11 cellular contexts compared by ENCODE assay signal in the genomic region with DNA sequence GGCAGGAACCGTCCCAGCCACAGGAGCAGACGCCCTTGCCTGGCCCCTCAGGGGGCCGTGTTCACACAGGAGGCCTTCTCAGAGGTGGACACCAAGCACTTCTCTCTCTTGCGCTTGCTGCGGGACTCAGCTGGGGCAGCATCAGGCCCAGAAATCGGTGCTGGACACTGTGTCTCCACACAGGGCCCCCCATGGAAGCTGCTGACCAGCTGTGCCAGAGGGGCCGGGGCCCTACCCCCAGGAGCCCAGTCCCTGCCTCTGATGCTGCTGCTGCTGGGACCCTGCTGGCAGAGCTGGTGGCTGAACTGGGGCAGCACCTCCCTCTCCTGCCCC. TPM values are rescaled to one million over a fixed set of nuclear protein-coding genes. Genes with fewer than 3 reads are reported as not detected.
DNase-seq lines count a peak whose midpoint lies in the region; ATAC-seq and TF ChIP-seq lines count a peak whose summit lies in the region.
"Had no signal": no experiment of that assay in that cellular context is flagged by ENCODE, and none has a peak within 500 bp of the region (broad histone marks: within the 10 kb centered on the region; RNA-seq: fewer than 3 reads in every experiment).

No MANE protein-coding gene starts in this region.

- TF ChIP-seq CTCF in ascending aorta (IDR thresholded peaks at IDR 0.05) = no peak
- TF ChIP-seq CTCF in left lung (IDR thresholded peaks at IDR 0.05) = no peak

- H3K27ac ChIP-seq in ascending aorta = peak overlapping the region; percentile 86 to 96
- peak overlapping the region; percentile 92 to 93 for H3K27ac ChIP-seq in left lung

- no peak for ATAC-seq in left lung
- no peak for ATAC-seq in stimulated activated memory B cell treated with anti-CD40 and anti-IgM and Interleukin-4, amounts not matched to agents 10 μg/mL and 1 μg/mL and 100 μg/mL, for 72 hours
- no peak for ATAC-seq in HG03342 (IDR thresholded peaks at IDR 0.05; ENCODE audit: unreplicated experiment)

- H3K36me3 ChIP-seq in ascending aorta (no peaks in the 10 kb centered on the region), left lung (peaks cover 0 to 4% of the 10 kb centered on the region in 2 donors)

- intact Hi-C loops in ascending aorta (cut with DNase I) = loop anchor here (10.0 kb wide), 1 partner anchor 369 kb away; no protein-coding TSS in a partner anchor
- intact Hi-C loops in left lung (cut with DNase I) = no loop called here

- H3K9me3 ChIP-seq in ascending aorta = no peaks in the 10 kb centered on the region
- no peaks in the 10 kb centered on the region for H3K9me3 ChIP-seq in left lung

- H3K4me3 ChIP-seq in ascending aorta (peak overlapping the region; percentile 71 to 95), left lung (peak overlapping the region in 1 of 2 donors; percentile 85)

- no peak overlapping the region for H3K4me3 Mint-ChIP-seq in stimulated activated memory B cell treated with anti-CD40 and anti-IgM and Interleukin-4, amounts not matched to agents 10 μg/mL and 1 μg/mL and 100 μg/mL, for 72 hours
- no peak overlapping the region for H3K4me3 Mint-ChIP-seq in activated T-cell treated with anti-CD3 and anti-CD28 coated beads, Interleukin-2, amount 50 U/mL, for 24 hours
- H3K4me3 Mint-ChIP-seq: activated naive CD4-positive, alpha-beta T cell treated with anti-CD3 and anti-CD28 coated beads, Interleukin-2, amount 50 U/mL, for 24 hours; naive thymus-derived CD4-positive, alpha-beta T cell had no signal

- no peaks in the 10 kb centered on the region for H3K9me3 Mint-ChIP-seq in stimulated activated memory B cell treated with anti-CD40 and anti-IgM and Interleukin-4, amounts not matched to agents 10 μg/mL and 1 μg/mL and 100 μg/mL, for 72 hours
- H3K9me3 Mint-ChIP-seq in activated T-cell treated with anti-CD3 and anti-CD28 coated beads, Interleukin-2, amount 50 U/mL, for 24 hours = no peaks in the 10 kb centered on the region
- H3K9me3 Mint-ChIP-seq: activated naive CD4-positive, alpha-beta T cell treated with anti-CD3 and anti-CD28 coated beads, Interleukin-2, amount 50 U/mL, for 24 hours had no signal

- no peaks in the 10 kb centered on the region for H3K36me3 Mint-ChIP-seq in stimulated activated memory B cell treated with anti-CD40 and anti-IgM and Interleukin-4, amounts not matched to agents 10 μg/mL and 1 μg/mL and 100 μg/mL, for 72 hours
- no peaks in the 10 kb centered on the region for H3K36me3 Mint-ChIP-seq in activated T-cell treated with anti-CD3 and anti-CD28 coated beads, Interleukin-2, amount 50 U/mL, for 24 hours (ENCODE audit: low read depth)
- H3K36me3 Mint-ChIP-seq: activated naive CD4-positive, alpha-beta T cell treated with anti-CD3 and anti-CD28 coated beads, Interleukin-2, amount 50 U/mL, for 24 hours; naive thymus-derived CD4-positive, alpha-beta T cell had no signal

- TF ChIP-seq POLR2A in GM19193 (IDR thresholded peaks at IDR 0.05; ENCODE audit: extremely low read depth, insufficient read depth, insufficient read length) = peak; percentile 7

- H3K27ac Mint-ChIP-seq in stimulated activated memory B cell treated with anti-CD40 and anti-IgM and Interleukin-4, amounts not matched to agents 10 μg/mL and 1 μg/mL and 100 μg/mL, for 72 hours = peak overlapping the region; percentile 74
- H3K27ac Mint-ChIP-seq in activated T-cell treated with anti-CD3 and anti-CD28 coated beads, Interleukin-2, amount 50 U/mL, for 24 hours = no peak overlapping the region
- H3K27ac Mint-ChIP-seq: activated naive CD4-positive, alpha-beta T cell treated with anti-CD3 and anti-CD28 coated beads, Interleukin-2, amount 50 U/mL, for 24 hours; naive thymus-derived CD4-positive, alpha-beta T cell had no signal

- DNase-seq in ascending aorta (ENCODE audit: low spot score in 2 of 2) (no peak), left lung (no peak), germinal center (ENCODE audit: low spot score) (no peak), NCI-H446 treated with DMSO at 0.1 percent for 48 hours (lab: John Stamatoyannopoulos, UW) (no peak)
- no peak for DNase-seq in activated T-cell treated with anti-CD3 and anti-CD28 coated beads, Interleukin-2, amount 50 U/mL, for 24 hours
- DNase-seq: naive thymus-derived CD4-positive, alpha-beta T cell; NCI-H1105 treated with DMSO at 0.1 percent for 48 hours had no signal

- H3K4me1 ChIP-seq in ascending aorta (peaks cover 64 to 76% of the 10 kb centered on the region in 2 donors), left lung (peaks cover 77 to 87% of the 10 kb centered on the region in 2 donors)

- H3K27me3 ChIP-seq in ascending aorta (no peaks in the 10 kb centered on the region), left lung (peaks cover 0 to 50% of the 10 kb centered on the region in 2 donors)

- peaks cover 17% of the 10 kb centered on the region for H3K27me3 Mint-ChIP-seq in stimulated activated memory B cell treated with anti-CD40 and anti-IgM and Interleukin-4, amounts not matched to agents 10 μg/mL and 1 μg/mL and 100 μg/mL, for 72 hours
- H3K27me3 Mint-ChIP-seq in activated T-cell treated with anti-CD3 and anti-CD28 coated beads, Interleukin-2, amount 50 U/mL, for 24 hours = peaks cover 44% of the 10 kb centered on the region

- peaks cover 69% of the 10 kb centered on the region for H3K4me1 Mint-ChIP-seq in stimulated activated memory B cell treated with anti-CD40 and anti-IgM and Interleukin-4, amounts not matched to agents 10 μg/mL and 1 μg/mL and 100 μg/mL, for 72 hours
- H3K4me1 Mint-ChIP-seq in activated T-cell treated with anti-CD3 and anti-CD28 coated beads, Interleukin-2, amount 50 U/mL, for 24 hours (ENCODE audit: low read depth) = peaks cover 6% of the 10 kb centered on the region

RNA-seq across cellular contexts. Expression of a gene that starts 4.0 kb away (rescaled TPM):
- total RNA-seq in ascending aorta (287 TPM), left lung (100 to 1,000 TPM; 237 to 391 TPM)

RNA-seq across cellular contexts. Expression of a gene that starts 23.3 kb away (rescaled TPM):
- total RNA-seq in ascending aorta (1.4 TPM), left lung (1 to 10 TPM; 7.3 to 8.2 TPM)

RNA-seq across cellular contexts. Expression of a gene that starts 33.3 kb away (rescaled TPM):
- total RNA-seq in ascending aorta (117 TPM), left lung (10 to 100 TPM; 10.3 to 15.1 TPM)

RNA-seq across cellular contexts. Expression of a gene that starts 39.6 kb away (rescaled TPM):
- total RNA-seq in ascending aorta (55.5 TPM), left lung (10 to 100 TPM; 41.5 to 53.0 TPM)

RNA-seq across cellular contexts. Expression of a gene that starts 42.0 kb away (rescaled TPM):
- total RNA-seq in ascending aorta (29.4 TPM), left lung (10 to 100 TPM; 11.6 to 14.6 TPM)
